1 cellular context compared by ENCODE assay signal in genomic region chr9:137298983-137299521, GRCh38.
TF ChIP-seq lines count a peak whose summit lies in the region.

No MANE protein-coding gene starts in this region.

TF ChIP-seq in WTC11, 78 proteins besides CTCF, POLR2A, EP300 and RAD21:
- TF ChIP-seq ZNF281 (CRISPR knock-in tag; IDR thresholded peaks at IDR 0.05): 0 out of 2 replicates have a peak, but pooled peaks have one; percentile 43
- TF ChIP-seq ZNF232 (CRISPR knock-in tag; IDR thresholded peaks at IDR 0.05): no peak
- TF ChIP-seq HMGXB4 (CRISPR knock-in tag; IDR thresholded peaks at IDR 0.05): 0 out of 2 replicates have a peak, but pooled peaks have one; percentile 9
- no peak for TF ChIP-seq ZNF121 (CRISPR knock-in tag; IDR thresholded peaks at IDR 0.05)
- no peak for TF ChIP-seq ZNF532 (CRISPR knock-in tag; IDR thresholded peaks at IDR 0.05; ENCODE audit: borderline replicate concordance)
- TF ChIP-seq MAX (CRISPR knock-in tag; IDR thresholded peaks at IDR 0.05): 0 out of 2 replicates have a peak, but pooled peaks have one; percentile 34
